In genomic region chr11:61765550-61766253, GRCh38 we compare ENCODE assay signal across 21 cellular contexts. TPM values are rescaled to one million over a fixed set of nuclear protein-coding genes. Genes with fewer than 3 reads are reported as not detected.
DNase-seq lines count a peak whose midpoint lies in the region; ATAC-seq, FAIRE-seq and TF ChIP-seq lines count a peak whose summit lies in the region.
"Had no signal": no experiment of that assay in that cellular context is flagged by ENCODE, and none has a peak within 500 bp of the region (broad histone marks: within the 10 kb centered on the region; RNA-seq: fewer than 3 reads in every experiment).

No MANE protein-coding gene starts in this region.

- H4K91ac ChIP-seq in H9 (ENCODE audit: insufficient read length, low read depth, low read length) (no peak overlapping the region), mesenchymal stem cell (ENCODE audit: low read length) (peak overlapping the region; percentile 48)

- H4K20me1 ChIP-seq in H9 (ENCODE audit: control insufficient read depth, insufficient read depth, insufficient read length), result no peaks in the 10 kb centered on the region

- no peak overlapping the region for H3K27ac ChIP-seq in H9 (ENCODE audit: insufficient read length, low read depth, low read length)
- H3K27ac ChIP-seq in dorsolateral prefrontal cortex, result peak overlapping the region in 53 of 59 donors; percentile 8 to 99 (median 96)
- peak overlapping the region; percentile 53 for H3K27ac ChIP-seq in mesenchymal stem cell (ENCODE audit: low read length, poor library complexity, severe bottlenecking)
- peak overlapping the region; percentile 96 for H3K27ac ChIP-seq in temporal lobe (ENCODE audit: low read depth, low read length)
- H3K27ac ChIP-seq: PC-9, SJSA1 had no signal

- H3K4ac ChIP-seq in H9 (ENCODE audit: low read depth, low read length) (no peak overlapping the region), mesenchymal stem cell (ENCODE audit: low read depth in 1 of 2, low read length in 2 of 2) (no peak overlapping the region)

- H2AK5ac ChIP-seq in H9 (ENCODE audit: insufficient read length, low read length), result no peak overlapping the region
- H2AK5ac ChIP-seq in mesenchymal stem cell (ENCODE audit: low read length, severe bottlenecking), result peak overlapping the region; percentile 18

- no peaks in the 10 kb centered on the region for H3K79me2 ChIP-seq in H9 (ENCODE audit: insufficient read depth, low read length)

- H3K9me3 ChIP-seq in H9 (ENCODE audit: control insufficient read depth, low read depth, low read length), result no peaks in the 10 kb centered on the region
- no peaks in the 10 kb centered on the region for H3K9me3 ChIP-seq in mesenchymal stem cell (ENCODE audit: control insufficient read depth, low read length)
- H3K9me3 ChIP-seq: HAP-1, SJSA1 had no signal

- H3K9ac ChIP-seq in H9 (ENCODE audit: extremely low read depth, insufficient read length, low read length) (no peak overlapping the region), mesenchymal stem cell (ENCODE audit: low read length) (no peak overlapping the region)

- H2BK5ac ChIP-seq in H9 (ENCODE audit: insufficient read length, low read length) (no peak overlapping the region), mesenchymal stem cell (ENCODE audit: low read depth, low read length, poor library complexity, severe bottlenecking) (peak overlapping the region; percentile 6)

- H3K4me3 ChIP-seq in dorsolateral prefrontal cortex (no peak overlapping the region), mesenchymal stem cell (ENCODE audit: insufficient read depth in 1 of 2, low read depth in 1 of 2, low read length in 2 of 2) (no peak overlapping the region)
- H3K4me3 ChIP-seq: HAP-1, K562, PC-9, SJSA1 had no signal

- H2AFZ ChIP-seq in H9 (ENCODE audit: low read length) (no peak overlapping the region), mesenchymal stem cell (ENCODE audit: low read depth, low read length) (no peak overlapping the region)
- H2AFZ ChIP-seq: PC-9 had no signal

- H2BK120ac ChIP-seq in H9 (ENCODE audit: low read depth, low read length, poor library complexity, severe bottlenecking), result no peak overlapping the region
- H2BK120ac ChIP-seq in mesenchymal stem cell (ENCODE audit: low read depth, low read length), result peak overlapping the region; percentile 9

- H4K8ac ChIP-seq in H9 (replicated peaks; ENCODE audit: insufficient read length, low read depth, low read length) (no peak overlapping the region), mesenchymal stem cell (ENCODE audit: low read length) (no peak overlapping the region)

- H3K23ac ChIP-seq in H9 (ENCODE audit: insufficient read length, low read depth, low read length) (no peak overlapping the region), mesenchymal stem cell (ENCODE audit: low read length in 2 of 2) (no peak overlapping the region)

- H3T11ph ChIP-seq in H9 (ENCODE audit: low read length), result no peak overlapping the region

- no peak overlapping the region for H3K4me2 ChIP-seq in H9 (ENCODE audit: insufficient read depth, insufficient read length, low read length)
- no peak overlapping the region for H3K4me2 ChIP-seq in mesenchymal stem cell (ENCODE audit: low read length, poor library complexity, severe bottlenecking)
- H3K4me2 ChIP-seq: PC-9 had no signal

- no peak overlapping the region for H3K56ac ChIP-seq in H9 (ENCODE audit: insufficient read length, low read depth, low read length)

- no peak overlapping the region for H3K4me3 Mint-ChIP-seq in H9
- H3K4me3 Mint-ChIP-seq: CD14-positive monocyte had no signal

- H3K4me1 Mint-ChIP-seq in H9, result peaks cover 25 to 43% of the 10 kb centered on the region in 2 experiments
- H3K4me1 Mint-ChIP-seq: CD14-positive monocyte had no signal

- TF ChIP-seq CTCF in H9 (conservative IDR thresholded peaks at IDR 0.05) (no peak), dorsolateral prefrontal cortex (IDR thresholded peaks at IDR 0.05 in 54 of 56, conservative IDR thresholded peaks at IDR 0.05 in 2 of 56; ENCODE audit: low read depth in 1 of 56, partially characterized antibody in 56 of 56) (no peak)

- no peaks in the 10 kb centered on the region; the same call in 1 of the 2 replicates for H3K4me1 ChIP-seq in H9 (ENCODE audit: insufficient read depth, low read length)
- H3K4me1 ChIP-seq in mesenchymal stem cell (ENCODE audit: control insufficient read depth, insufficient read depth, low read depth, low read length), result peaks cover 82% of the 10 kb centered on the region
- H3K4me1 ChIP-seq: HAP-1 had no signal

- no peaks in the 10 kb centered on the region for H3K23me2 ChIP-seq in H9 (ENCODE audit: insufficient read length, low read depth, low read length, poor library complexity, severe bottlenecking)

- DNase-seq in H9 (no peak), dorsolateral prefrontal cortex (no peak), mesenchymal stem cell (no peak), NCI-H510A (lab: John Stamatoyannopoulos, UW) (no peak), RCC 7860 (ENCODE audit: low spot score) (no peak), NCI-H2227 (lab: John Stamatoyannopoulos, UW; ENCODE audit: unreplicated experiment) (no peak)
- DNase-seq: ACHN, AML-193, DMS 273 treated with DMSO at 0.1 percent for 48 hours, NCI-H1105, NCI-H2081, NCI-H2227 treated with DMSO at 0.1 percent for 48 hours, NCI-H526, PC-9 had no signal

- no peak overlapping the region for H2BK15ac ChIP-seq in H9 (ENCODE audit: low read depth, low read length)
- peak overlapping the region; percentile 44 for H2BK15ac ChIP-seq in mesenchymal stem cell (ENCODE audit: low read depth, poor library complexity, severe bottlenecking)

- no peak overlapping the region for H4K5ac ChIP-seq in H9 (ENCODE audit: insufficient read length, low read depth, low read length)

- no peak overlapping the region; a peak in 1 of 7 replicates for H3K27ac Mint-ChIP-seq in H9
- H3K27ac Mint-ChIP-seq: CD14-positive monocyte had no signal

- H3K27me3 Mint-ChIP-seq in H9 (ENCODE audit: low read depth), result no peaks in the 10 kb centered on the region

- WGBS in H9 (ENCODE audit: extremely low coverage, insufficient read length, low lambda C conversion rate), result no CpG with 5 or more reads among the region's 26 CpGs
- 93% methylated on average over 26 of the region's 26 CpGs for WGBS in mesenchymal stem cell

- intact Hi-C loops in dorsolateral prefrontal cortex (cut with DNase I), result no loop called here

- H3K14ac ChIP-seq in H9 (ENCODE audit: insufficient read depth, low read length) (0 out of 2 replicates have a peak overlapping the region, but pooled peaks have one; percentile 17), mesenchymal stem cell (ENCODE audit: low read length in 2 of 2) (no peak overlapping the region)

- H3K27me3 ChIP-seq in H9 (ENCODE audit: insufficient read depth, low read length) (no peaks in the 10 kb centered on the region), dorsolateral prefrontal cortex (no peaks in the 10 kb centered on the region), mesenchymal stem cell (ENCODE audit: control insufficient read depth in 1 of 2, insufficient read depth in 1 of 2, low read length in 2 of 2) (peaks cover 0 to 46% of the 10 kb centered on the region in 2 experiments)
- H3K27me3 ChIP-seq: SJSA1 had no signal

- H3K36me3 ChIP-seq in mesenchymal stem cell (ENCODE audit: control insufficient read depth in 1 of 2, insufficient read depth in 2 of 2, low read depth in 1 of 2, low read length in 2 of 2), result peaks cover 0 to 7% of the 10 kb centered on the region in 2 experiments
- H3K36me3 ChIP-seq: HAP-1, SJSA1 had no signal

- H3K18ac ChIP-seq in H9 (ENCODE audit: insufficient read length, low read depth, low read length) (no peak overlapping the region), mesenchymal stem cell (ENCODE audit: low read depth in 1 of 2, low read length in 2 of 2) (no peak overlapping the region)

- no peak overlapping the region for H2BK20ac ChIP-seq in H9 (ENCODE audit: low read depth, low read length, poor library complexity, severe bottlenecking)

- no peaks in the 10 kb centered on the region for H3K9me3 Mint-ChIP-seq in H9
- H3K9me3 Mint-ChIP-seq: CD14-positive monocyte had no signal

- no peak for FAIRE-seq in RCC 7860 (lab: Jason Lieb, UNC)
- FAIRE-seq: G401.6, K562 had no signal

- H3K79me1 ChIP-seq in H9 (ENCODE audit: insufficient read depth, low read depth, low read length, poor library complexity, severe bottlenecking) (no peaks in the 10 kb centered on the region), mesenchymal stem cell (replicated peaks; ENCODE audit: low read length, poor library complexity, severe bottlenecking) (peaks cover 24% of the 10 kb centered on the region)

- H3K36me3 Mint-ChIP-seq in H9 (ENCODE audit: insufficient read depth in 1 of 3, low read depth in 3 of 3), result no peaks in the 10 kb centered on the region; a peak in 1 of 7 replicates
- H3K36me3 Mint-ChIP-seq: CD14-positive monocyte had no signal

- no peak for ATAC-seq in HG03354 (IDR thresholded peaks at IDR 0.05; ENCODE audit: poor library complexity, severe bottlenecking, unreplicated experiment)

- H2BK12ac ChIP-seq in H9 (ENCODE audit: insufficient read length, low read depth, low read length), result no peak overlapping the region
- H2BK12ac ChIP-seq in mesenchymal stem cell (ENCODE audit: low read length in 2 of 2), result no peak overlapping the region

RNA-seq across cellular contexts. Expression of gene MYRF, which starts 13.3 kb away (rescaled TPM):
- 12.9 and 13.9 TPM in 2 replicates for total RNA-seq in H9 (2021)
- 100 to 1,000 TPM in 87 of 120 experiments, 10 to 100 TPM in 33; 23.0 to 708 (median 141) TPM for total RNA-seq in dorsolateral prefrontal cortex
- 21.9 TPM for polyA plus RNA-seq in mesenchymal stem cell (2013, experiment 1 of 2)
- polyA plus RNA-seq in mesenchymal stem cell (2013, experiment 2 of 2), result 19.4 TPM
- 1.2 TPM for total RNA-seq in temporal lobe

RNA-seq across cellular contexts. Expression of gene TMEM258, which starts 26.7 kb away (rescaled TPM):
- total RNA-seq in H9 (2021) (199 and 201 TPM in 2 replicates), dorsolateral prefrontal cortex (100 to 1,000 TPM in 1 of 120 experiments, 10 to 100 TPM in 119; 40.6 to 123 (median 65.5) TPM), temporal lobe (17.2 TPM)
- 175 TPM for polyA plus RNA-seq in mesenchymal stem cell (2013, experiment 1 of 2)
- polyA plus RNA-seq in mesenchymal stem cell (2013, experiment 2 of 2), result 180 TPM

RNA-seq across cellular contexts. Expression of gene FEN1, which starts 27.0 kb away (rescaled TPM):
- total RNA-seq in H9 (2021) (114 and 115 TPM in 2 replicates), dorsolateral prefrontal cortex (10 to 100 TPM in 100 of 120 experiments, 1 to 10 TPM in 20; 4.7 to 24.3 (median 13.8) TPM), temporal lobe (10.6 TPM)
- 10.6 TPM for polyA plus RNA-seq in mesenchymal stem cell (2013, experiment 1 of 2)
- polyA plus RNA-seq in mesenchymal stem cell (2013, experiment 2 of 2), result 10.7 TPM

RNA-seq across cellular contexts. Expression of gene FADS1, which starts 51.1 kb away (rescaled TPM):
- total RNA-seq in H9 (2021) (125 and 126 TPM in 2 replicates), dorsolateral prefrontal cortex (100 to 1,000 TPM in 23 of 120 experiments, 10 to 100 TPM in 97; 47.3 to 195 (median 80.7) TPM), temporal lobe (50.4 TPM)
- polyA plus RNA-seq in mesenchymal stem cell (2013, experiment 1 of 2), result 262 TPM
- 260 TPM for polyA plus RNA-seq in mesenchymal stem cell (2013, experiment 2 of 2)
